18 cellular contexts compared by ENCODE assay signal in the genomic region with DNA sequence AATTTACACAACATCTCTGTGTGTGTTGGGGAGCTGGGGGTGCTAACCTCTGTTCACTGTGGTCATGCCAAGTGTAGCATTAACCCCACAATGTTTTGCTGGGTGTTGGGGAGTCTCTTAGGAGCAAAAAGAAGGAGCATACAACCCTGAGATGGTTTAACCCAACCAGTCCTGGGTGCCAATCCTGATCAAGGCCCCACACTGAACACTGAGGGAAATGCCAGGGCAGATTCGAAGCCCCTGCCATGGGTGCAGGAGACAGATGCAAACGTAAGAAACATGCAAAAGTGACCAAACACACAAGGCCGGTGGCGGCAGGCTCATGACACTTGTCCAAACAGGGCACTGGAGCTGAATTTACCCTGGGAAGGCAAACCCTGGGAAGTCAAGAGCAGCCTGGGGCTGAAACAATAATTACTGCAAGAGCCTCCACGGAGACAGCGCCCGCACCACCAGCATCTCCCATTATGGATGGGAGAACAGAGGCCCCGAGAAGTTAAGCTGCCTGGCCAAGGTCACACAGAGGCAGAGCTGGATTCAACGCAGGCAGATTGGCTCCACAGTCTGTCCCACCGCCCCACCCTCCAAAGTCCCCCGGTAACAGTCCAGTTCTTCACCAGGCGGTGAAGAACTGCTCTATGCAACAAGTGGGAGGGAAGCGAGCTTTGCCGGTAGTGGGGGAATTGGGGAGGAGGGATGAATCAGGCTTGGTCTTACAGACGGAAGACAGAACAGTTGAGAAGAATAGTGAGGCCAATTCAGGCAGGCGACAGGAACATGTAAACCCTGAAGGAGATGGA. TPM values are rescaled to one million over a fixed set of nuclear protein-coding genes. Genes with fewer than 3 reads are reported as not detected.
DNase-seq lines count a peak whose midpoint lies in the region; ATAC-seq and TF ChIP-seq lines count a peak whose summit lies in the region.
"Had no signal": no experiment of that assay in that cellular context is flagged by ENCODE, and none has a peak within 500 bp of the region (broad histone marks: within the 10 kb centered on the region; RNA-seq: fewer than 3 reads in every experiment).

No MANE protein-coding gene starts in this region.

- peaks cover 77% of the 10 kb centered on the region for H3K4me1 ChIP-seq in testis

- no peaks in the 10 kb centered on the region for H3K9me3 Mint-ChIP-seq in activated naive CD4-positive, alpha-beta T cell treated with anti-CD3 and anti-CD28 coated beads for 36 hours
- no peaks in the 10 kb centered on the region for H3K9me3 Mint-ChIP-seq in activated naive CD4-positive, alpha-beta T cell treated with anti-CD3 and anti-CD28 coated beads, Interleukin-2, amount 50 U/mL, for 72 hours
- H3K9me3 Mint-ChIP-seq in naive B cell, result no peaks in the 10 kb centered on the region
- H3K9me3 Mint-ChIP-seq: T-helper 2 cell treated with Interferon-gamma antibody and Interleukin-4, amounts not matched to agents 5 μg/mL and 100 μg/mL, for 36 hours had no signal

- H3K27me3 Mint-ChIP-seq in activated naive CD4-positive, alpha-beta T cell treated with anti-CD3 and anti-CD28 coated beads for 36 hours (ENCODE audit: low read depth), result no peaks in the 10 kb centered on the region
- H3K27me3 Mint-ChIP-seq in naive B cell, result no peaks in the 10 kb centered on the region

- peaks cover 1% of the 10 kb centered on the region for H3K36me3 Mint-ChIP-seq in activated naive CD4-positive, alpha-beta T cell treated with anti-CD3 and anti-CD28 coated beads for 36 hours (ENCODE audit: low read depth)
- H3K36me3 Mint-ChIP-seq in activated naive CD4-positive, alpha-beta T cell treated with anti-CD3 and anti-CD28 coated beads, Interleukin-2, amount 50 U/mL, for 72 hours, result no peaks in the 10 kb centered on the region
- H3K36me3 Mint-ChIP-seq in naive B cell, result peaks cover 0 to 7% of the 10 kb centered on the region in 2 donors

- H3K27ac Mint-ChIP-seq in activated naive CD4-positive, alpha-beta T cell treated with anti-CD3 and anti-CD28 coated beads for 36 hours, result peak overlapping the region; percentile 36
- peak overlapping the region in 1 of 2 donors; percentile 55 for H3K27ac Mint-ChIP-seq in activated naive CD4-positive, alpha-beta T cell treated with anti-CD3 and anti-CD28 coated beads, Interleukin-2, amount 50 U/mL, for 72 hours
- H3K27ac Mint-ChIP-seq in naive B cell, result peak overlapping the region in 5 of 6 donors; percentile 9 to 97 (median 86)
- H3K27ac Mint-ChIP-seq: T-helper 2 cell treated with Interferon-gamma antibody and Interleukin-4, amounts not matched to agents 5 μg/mL and 100 μg/mL, for 36 hours had no signal

- TF ChIP-seq CTCF in testis (IDR thresholded peaks at IDR 0.05), result no peak

- no peak for DNase-seq in activated naive CD4-positive, alpha-beta T cell treated with anti-CD3 and anti-CD28 coated beads for 36 hours
- DNase-seq in activated naive CD4-positive, alpha-beta T cell treated with anti-CD3 and anti-CD28 coated beads, Interleukin-2, amount 50 U/mL, for 72 hours (ENCODE audit: low spot score in 2 of 2), result no peak
- DNase-seq in naive B cell, result no peak
- peak; percentile 59 for DNase-seq in testis
- DNase-seq in epidermal melanocyte (ENCODE audit: insufficient read length, low spot score), result no peak
- no peak for DNase-seq in SW 1271 (lab: John Stamatoyannopoulos, UW)
- no peak for DNase-seq in EL
- DNase-seq: activated CD4-positive, alpha-beta T cell treated with anti-CD3 and anti-CD28 coated beads, Interleukin-2, amount 50 U/mL, for 48 hours; DMS79 treated with DMSO at 0.1 percent for 48 hours; effector CD4-positive, alpha-beta T cell; KBM-7; NCI-H1694 treated with DMSO at 0.1 percent for 48 hours; NCI-H524 had no signal

- H3K4me3 Mint-ChIP-seq in activated naive CD4-positive, alpha-beta T cell treated with anti-CD3 and anti-CD28 coated beads for 36 hours, result no peak overlapping the region
- peak overlapping the region in 4 of 8 donors; percentile 12 to 76 (median 32) for H3K4me3 Mint-ChIP-seq in naive B cell
- H3K4me3 Mint-ChIP-seq: T-helper 2 cell treated with Interferon-gamma antibody and Interleukin-4, amounts not matched to agents 5 μg/mL and 100 μg/mL, for 36 hours had no signal

- CTCF ChIA-PET in activated naive CD4-positive, alpha-beta T cell treated with anti-CD3 and anti-CD28 coated beads for 36 hours (lab: Charles Lee), result no interaction called here

- WGBS in testis, 2 donors, result 46 to 68% methylated on average over 11 to 16 of the region's 16 CpGs

- peaks cover 39% of the 10 kb centered on the region for H3K4me1 Mint-ChIP-seq in activated naive CD4-positive, alpha-beta T cell treated with anti-CD3 and anti-CD28 coated beads for 36 hours (ENCODE audit: low read depth)
- peaks cover 58 to 87% (median 83%) of the 10 kb centered on the region in 3 donors for H3K4me1 Mint-ChIP-seq in naive B cell

- H3K4me3 ChIP-seq in testis, result no peak overlapping the region

- intact Hi-C loops in activated naive CD4-positive, alpha-beta T cell treated with anti-CD3 and anti-CD28 coated beads for 36 hours (cut with micrococcal nuclease), result loop anchor here (10.0 kb wide), 1 partner anchor 1685 kb away; a partner anchor contains a TSS
- intact Hi-C loops in testis (cut with DNase I; ENCODE audit: low total_unique reads), result loop anchor here (10.0 kb wide), 1 partner anchor 1425 kb away; no protein-coding TSS in a partner anchor

- no peak for ATAC-seq in activated naive CD4-positive, alpha-beta T cell treated with anti-CD3 and anti-CD28 coated beads, Interleukin-2, amount 50 U/mL, for 72 hours
- ATAC-seq in naive B cell (ENCODE audit: low read depth in 2 of 2), result no peak

- H3K36me3 ChIP-seq in testis (ENCODE audit: low read depth, missing control alignments), result no peaks in the 10 kb centered on the region

- no peaks in the 10 kb centered on the region for H3K9me3 ChIP-seq in testis
- H3K9me3 ChIP-seq: neutrophil had no signal

- H3K27ac ChIP-seq in cingulate gyrus (ENCODE audit: low read depth, low read length) (peak overlapping the region; percentile 73), testis (peak overlapping the region in 1 of 2 donors; percentile 2)
- H3K27ac ChIP-seq: neutrophil had no signal

- H3K27me3 ChIP-seq in testis, result no peaks in the 10 kb centered on the region
- H3K27me3 ChIP-seq: neutrophil had no signal

- TF ChIP-seq POLR2A in testis (IDR thresholded peaks at IDR 0.05), result no peak

RNA-seq across cellular contexts. Expression of a gene that starts 8.5 kb away (rescaled TPM):
- total RNA-seq in activated naive CD4-positive, alpha-beta T cell treated with anti-CD3 and anti-CD28 coated beads for 36 hours, result 10 to 100 TPM in 1 of 2 experiments, 1 to 10 TPM in 1; 9.4 to 10.1 TPM
- total RNA-seq in activated naive CD4-positive, alpha-beta T cell treated with anti-CD3 and anti-CD28 coated beads, Interleukin-2, amount 50 U/mL, for 72 hours, result 10 to 100 TPM in 1 of 2 donors, 1 to 10 TPM in 1; 5.5 to 11.3 TPM
- 100 to 1,000 TPM in 2 of 6 donors, 10 to 100 TPM in 4; 84.6 to 115 (median 92.8) TPM for polyA plus RNA-seq in naive B cell (ENCODE audit: low read depth in 6 of 6)
- total RNA-seq in testis, result 100 to 1,000 TPM; 162 to 184 TPM
- polyA plus RNA-seq in testis (ENCODE audit: insufficient read depth, low read depth, low replicate concordance), result 61.5 TPM

RNA-seq across cellular contexts. Expression of a gene that starts 32.5 kb away (rescaled TPM):
- not detected for total RNA-seq in activated naive CD4-positive, alpha-beta T cell treated with anti-CD3 and anti-CD28 coated beads for 36 hours
- total RNA-seq in activated naive CD4-positive, alpha-beta T cell treated with anti-CD3 and anti-CD28 coated beads, Interleukin-2, amount 50 U/mL, for 72 hours, result not detected
- polyA plus RNA-seq in naive B cell (ENCODE audit: low read depth in 6 of 6) (not detected), testis (ENCODE audit: insufficient read depth, low read depth, low replicate concordance) (0.38 TPM)
- under 1 TPM; 0.16 to 0.37 TPM for total RNA-seq in testis
- total RNA-seq: glomerular endothelial cell, kidney epithelial cell had no signal

RNA-seq across cellular contexts. Expression of a gene that starts 56.9 kb away (rescaled TPM):
- total RNA-seq in activated naive CD4-positive, alpha-beta T cell treated with anti-CD3 and anti-CD28 coated beads for 36 hours, result 10 to 100 TPM; 46.9 to 50.9 TPM
- 10 to 100 TPM; 33.7 to 57.6 TPM for total RNA-seq in activated naive CD4-positive, alpha-beta T cell treated with anti-CD3 and anti-CD28 coated beads, Interleukin-2, amount 50 U/mL, for 72 hours
- polyA plus RNA-seq in naive B cell (ENCODE audit: low read depth in 6 of 6) (10 to 100 TPM; 41.4 to 71.6 (median 48.7) TPM), testis (ENCODE audit: insufficient read depth, low read depth, low replicate concordance) (135 TPM)
- total RNA-seq in testis, result 100 to 1,000 TPM in 1 of 2 donors, 10 to 100 TPM in 1; 92.3 to 105 TPM

Comparison
In these comparisons a context has a peak if more than half of its experiments do, and no peak if none do; other contexts are left out.
1. RNA of a gene that starts 8.5 kb away (total RNA-seq): 162 to 184 TPM in testis; 5.5 to 11.3 TPM in activated naive CD4-positive, alpha-beta T cell treated with anti-CD3 and anti-CD28 coated beads, Interleukin-2, amount 50 U/mL, for 72 hours and 9.4 to 10.1 TPM in activated naive CD4-positive, alpha-beta T cell treated with anti-CD3 and anti-CD28 coated beads for 36 hours; every median in the first group is over 10 times any median in the second.